In genomic region chr3:43971486-43971885, GRCh38 we compare ENCODE assay signal across 2 cellular contexts.
TF ChIP-seq lines count a peak whose summit lies in the region.

No MANE protein-coding gene starts in this region.

TF ChIP-seq in GM23338, 12 proteins besides CTCF, POLR2A, EP300 and RAD21:
- TF ChIP-seq EZH2 (IDR thresholded peaks at IDR 0.05; ENCODE audit: low read depth, unreplicated experiment) (no peak), ZNF462 (CRISPR knock-in tag; IDR thresholded peaks at IDR 0.05) (no peak), NANOG (IDR thresholded peaks at IDR 0.05; ENCODE audit: borderline replicate concordance) (no peak), EZH2phosphoT487 (IDR thresholded peaks at IDR 0.05; ENCODE audit: unreplicated experiment) (no peak), REST (IDR thresholded peaks at IDR 0.05; ENCODE audit: unreplicated experiment) (no peak), POLR2AphosphoS5 (IDR thresholded peaks at IDR 0.05; ENCODE audit: low read depth) (no peak), ZNF331 (CRISPR knock-in tag; IDR thresholded peaks at IDR 0.05; ENCODE audit: low read depth) (no peak), STAT1 (IDR thresholded peaks at IDR 0.05; ENCODE audit: unreplicated experiment) (no peak), JUNB (IDR thresholded peaks at IDR 0.05; ENCODE audit: unreplicated experiment) (no peak), ZNF114 (CRISPR knock-in tag; IDR thresholded peaks at IDR 0.05) (no peak)
TF ChIP-seq in GM23338: peak in this region for 0.

TF ChIP-seq in H1, 55 proteins besides CTCF, POLR2A, EP300 and RAD21:
- TF ChIP-seq EGR1 (IDR thresholded peaks at IDR 0.05; ENCODE audit: borderline replicate concordance, low read depth, low read length) = no peak
- TF ChIP-seq SAP30 (IDR thresholded peaks at IDR 0.05; ENCODE audit: insufficient read depth, insufficient replicate concordance, low read length) = no peak
- no peak for TF ChIP-seq NANOG (IDR thresholded peaks at IDR 0.05; ENCODE audit: insufficient read depth, low read depth, low read length, poor library complexity, severe bottlenecking)
- no peak for TF ChIP-seq RNF2 (IDR thresholded peaks at IDR 0.05; ENCODE audit: borderline replicate concordance, low read depth, low read length, missing control alignments, poor library complexity, severe bottlenecking)
- no peak for TF ChIP-seq SUZ12 (IDR thresholded peaks at IDR 0.05; ENCODE audit: low read length)
- no peak for TF ChIP-seq CHD1 (IDR thresholded peaks at IDR 0.05; ENCODE audit: low read depth, low read length)
- TF ChIP-seq, protein P1, sequence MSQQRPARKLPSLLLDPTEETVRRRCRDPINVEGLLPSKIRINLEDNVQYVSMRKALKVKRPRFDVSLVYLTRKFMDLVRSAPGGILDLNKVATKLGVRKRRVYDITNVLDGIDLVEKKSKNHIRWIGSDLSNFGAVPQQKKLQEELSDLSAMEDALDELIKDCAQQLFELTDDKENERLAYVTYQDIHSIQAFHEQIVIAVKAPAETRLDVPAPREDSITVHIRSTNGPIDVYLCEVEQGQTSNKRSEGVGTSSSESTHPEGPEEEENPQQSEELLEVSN (IDR thresholded peaks at IDR 0.05) = no peak
